ENCODE assay signal across 8 cellular contexts in genomic region chr7:73738220-73738611, GRCh38. TPM values are rescaled to one million over a fixed set of nuclear protein-coding genes. Genes with fewer than 3 reads are reported as not detected.
DNase-seq lines count a peak whose midpoint lies in the region; ATAC-seq and TF ChIP-seq lines count a peak whose summit lies in the region.

No MANE protein-coding gene starts in this region.

- H3K4me1 Mint-ChIP-seq in Caco-2 (ENCODE audit: low read depth, unreplicated experiment) (peaks cover 20% of the 10 kb centered on the region), endodermal cell (peaks cover 24% of the 10 kb centered on the region)

- H3K4me3 Mint-ChIP-seq in Caco-2 (ENCODE audit: unreplicated experiment), result peak overlapping the region; percentile 98
- peak overlapping the region; percentile 86 for H3K4me3 Mint-ChIP-seq in endodermal cell

- H3K4me1 ChIP-seq in Caco-2, result peaks cover 40% of the 10 kb centered on the region
- peaks cover 7% of the 10 kb centered on the region for H3K4me1 ChIP-seq in endodermal cell (ENCODE audit: control insufficient read depth, insufficient read depth, low read length)

- POLR2A ChIA-PET in Caco-2 (lab: Charles Lee), result interaction anchor here (0.6 to 6.5 kb wide), 10 partner anchors 19 to 126 kb away, joined by 3 to 127 read pairs (median 6); partner anchors contain the start of genes CLDN3, CLDN4, METTL27 and MLXIPL

- H3K9me3 Mint-ChIP-seq in Caco-2 (ENCODE audit: unreplicated experiment), result no peaks in the 10 kb centered on the region
- H3K9me3 Mint-ChIP-seq in endodermal cell, result no peaks in the 10 kb centered on the region

- DNase-seq in Caco-2 (peak; percentile 55 to 67), NCI-H2227 (lab: John Stamatoyannopoulos, UW; ENCODE audit: unreplicated experiment) (peak; percentile 78), activated T-cell treated with anti-CD3 and anti-CD28 coated beads for 1 hour (ENCODE audit: low read depth) (peak; percentile 56), endodermal cell (peak; percentile 90), mesenteric fat pad (ENCODE audit: low spot score) (peak; percentile 91)
- peak; percentile 42 to 48 for DNase-seq in stimulated activated CD8-positive, alpha-beta memory T cell treated with anti-CD3 and anti-CD28 coated beads, Interleukin-7, amount 100 ng/mL, for 4 hours (ENCODE audit: low read depth in 2 of 2)

- H3K27ac ChIP-seq in endodermal cell (ENCODE audit: low read depth, low read length), result no peak overlapping the region

- H3K27ac Mint-ChIP-seq in Caco-2 (ENCODE audit: unreplicated experiment) (peak overlapping the region; percentile 100), endodermal cell (peak overlapping the region; percentile 94)

- 2 to 5% methylated on average over 10 to 24 of the region's 24 CpGs for WGBS in endodermal cell (ENCODE audit: insufficient coverage in 1 of 2, insufficient read length in 1 of 2), 2 experiments

- H3K9ac ChIP-seq in endodermal cell (ENCODE audit: extremely low read depth, low read length, poor library complexity, severe bottlenecking), result peak overlapping the region; percentile 80

- TSS peak; percentile 19 for BruUV-seq in Caco-2 (replicated peaks; lab: Mats Ljungman, UMichigan)

- H3K36me3 Mint-ChIP-seq in Caco-2 (ENCODE audit: insufficient read depth, unreplicated experiment) (peaks cover 62% of the 10 kb centered on the region), endodermal cell (ENCODE audit: low read depth) (peaks cover 18% of the 10 kb centered on the region)

- H3K27me3 ChIP-seq in Caco-2 (replicated peaks; ENCODE audit: control insufficient read depth, insufficient read depth, low read length) (no peaks in the 10 kb centered on the region), endodermal cell (ENCODE audit: control insufficient read depth, insufficient read depth, low read length, poor library complexity, severe bottlenecking) (no peaks in the 10 kb centered on the region)

- H3K9me3 ChIP-seq in Caco-2 (no peaks in the 10 kb centered on the region), endodermal cell (ENCODE audit: control insufficient read depth, low read length) (no peaks in the 10 kb centered on the region)

- no peak for TF ChIP-seq CTCF in Caco-2 (IDR thresholded peaks at IDR 0.05; ENCODE audit: insufficient read depth in 1 of 2, low read depth in 1 of 2, low read length in 1 of 2, severe bottlenecking in 1 of 2, unreplicated experiment in 1 of 2)
- no peak for TF ChIP-seq CTCF in endodermal cell (conservative IDR thresholded peaks at IDR 0.05)

- H3K27me3 Mint-ChIP-seq in Caco-2 (ENCODE audit: insufficient read depth, unreplicated experiment) (no peaks in the 10 kb centered on the region), endodermal cell (ENCODE audit: insufficient read depth) (no peaks in the 10 kb centered on the region)

- CTCF ChIA-PET in Caco-2 (lab: Charles Lee), result interaction anchor here (0.5 to 1.5 kb wide), 13 partner anchors 10 to 579 kb away, joined by 3 to 6 read pairs (median 4); partner anchors contain the start of genes STX1A and VPS37D

- H3K4me3 ChIP-seq in Caco-2 (ENCODE audit: low read depth, low read length) (peak overlapping the region; percentile 63), endodermal cell (ENCODE audit: low read length) (peak overlapping the region; percentile 88)

- intact Hi-C loops in Caco-2 (cut with micrococcal nuclease; ENCODE audit: unreplicated experiment), result loop anchor here (1.0 to 2.0 kb wide), 3 partner anchors 33 to 117 kb away; partner anchors contain the start of genes CLDN3 and CLDN4

- H3K36me3 ChIP-seq in Caco-2 (ENCODE audit: control insufficient read depth, insufficient read depth, low read length) (peaks cover 9% of the 10 kb centered on the region), endodermal cell (ENCODE audit: control insufficient read depth, insufficient read depth, low read length) (peaks cover 21% of the 10 kb centered on the region)

- ATAC-seq in GM21786 (IDR thresholded peaks at IDR 0.05; ENCODE audit: unreplicated experiment) (peak; percentile 15), HG03469 (IDR thresholded peaks at IDR 0.05; ENCODE audit: unreplicated experiment) (no peak)

RNA-seq across cellular contexts. Expression of gene ABHD11, which starts 0.4 kb away (rescaled TPM):
- 38.9 and 47.2 TPM in 2 replicates for total RNA-seq in Caco-2 (2022)
- 100 to 1,000 TPM in 1 of 2 donors, 10 to 100 TPM in 1; 76.9 to 109 TPM for total RNA-seq in endodermal cell
- polyA plus RNA-seq in endodermal cell (2013, experiment 1 of 2), result 10.1 TPM
- 10.6 TPM for polyA plus RNA-seq in endodermal cell (2013, experiment 2 of 2)
- 14.3 TPM for total RNA-seq in mesenteric fat pad

RNA-seq across cellular contexts. Expression of gene STX1A, which starts 18.7 kb away (rescaled TPM):
- total RNA-seq in Caco-2 (2022) (26.4 and 28.6 TPM in 2 replicates), endodermal cell (10 to 100 TPM; 23.0 to 34.4 TPM), mesenteric fat pad (3.5 TPM)
- polyA plus RNA-seq in endodermal cell (2013, experiment 1 of 2), result 25.5 TPM
- polyA plus RNA-seq in endodermal cell (2013, experiment 2 of 2), result 16.4 TPM

RNA-seq across cellular contexts. Expression of gene CLDN3, which starts 31.9 kb away (rescaled TPM):
- 19.6 and 21.0 TPM in 2 replicates for total RNA-seq in Caco-2 (2022)
- total RNA-seq in endodermal cell, result 10 to 100 TPM; 20.7 to 47.0 TPM
- 4.2 TPM for polyA plus RNA-seq in endodermal cell (2013, experiment 1 of 2)
- polyA plus RNA-seq in endodermal cell (2013, experiment 2 of 2), result 3.6 TPM
- not detected for total RNA-seq in mesenteric fat pad

RNA-seq across cellular contexts. Expression of gene BUD23, which starts 54.8 kb away (rescaled TPM):
- total RNA-seq in Caco-2 (2022) (138 and 144 TPM in 2 replicates), endodermal cell (10 to 100 TPM; 62.2 to 67.2 TPM), mesenteric fat pad (51.9 TPM)
- 55.9 TPM for polyA plus RNA-seq in endodermal cell (2013, experiment 1 of 2)
- 66.2 TPM for polyA plus RNA-seq in endodermal cell (2013, experiment 2 of 2)

RNA-seq across cellular contexts. Expression of gene DNAJC30, which starts 55.0 kb away (rescaled TPM):
- total RNA-seq in Caco-2 (2022) (15.5 and 15.9 TPM in 2 replicates), endodermal cell (10 to 100 TPM in 1 of 2 donors, 1 to 10 TPM in 1; 8.9 to 11.1 TPM), mesenteric fat pad (11.7 TPM)
- 4.6 TPM for polyA plus RNA-seq in endodermal cell (2013, experiment 1 of 2)
- polyA plus RNA-seq in endodermal cell (2013, experiment 2 of 2), result 4.4 TPM

Comparison
In these comparisons a context has a peak if more than half of its experiments do, and no peak if none do; other contexts are left out.
1. RNA of gene CLDN3, which starts 31.9 kb away (total RNA-seq): 20.7 to 47.0 TPM in endodermal cell and 19.6 to 21.0 TPM in Caco-2; not detected in mesenteric fat pad (single experiment); every median in the first group is over 10 times any median in the second.
2. Peak in every context shown above with its lines, with median percentiles within 50 percentile points of each other: DNase-seq.